15 cellular contexts compared by ENCODE assay signal in genomic region chr10:105146436-105146835, GRCh38.
DNase-seq lines count a peak whose midpoint lies in the region; ATAC-seq, FAIRE-seq and TF ChIP-seq lines count a peak whose summit lies in the region.
"Had no signal": no experiment of that assay in that cellular context is flagged by ENCODE, and none has a peak within 500 bp of the region (broad histone marks: within the 10 kb centered on the region; RNA-seq: fewer than 3 reads in every experiment).

No MANE protein-coding gene starts in this region.

- H3K36me3 ChIP-seq in RWPE2 (ENCODE audit: low read depth), result no peaks in the 10 kb centered on the region
- no peaks in the 10 kb centered on the region for H3K36me3 ChIP-seq in bronchial epithelial cell (ENCODE audit: control insufficient read depth, insufficient read depth, low read length)
- H3K36me3 ChIP-seq: BE2C had no signal

- TF ChIP-seq CTCF in RWPE2 (IDR thresholded peaks at IDR 0.05; ENCODE audit: poor library complexity, severe bottlenecking) (no peak), bronchial epithelial cell (IDR thresholded peaks at IDR 0.05; ENCODE audit: insufficient read depth, low read length, severe bottlenecking) (no peak), HFFc6 (IDR thresholded peaks at IDR 0.05) (no peak)

- peak; percentile 19; the same call in 1 of the 3 replicates for ATAC-seq in RWPE2 (ENCODE audit: low read depth)
- ATAC-seq in HG02938 (IDR thresholded peaks at IDR 0.05; ENCODE audit: unreplicated experiment), result no peak
- ATAC-seq: A549, GM12878 had no signal

- H3K36me3 Mint-ChIP-seq in HFFc6 (ENCODE audit: low read depth), result no peaks in the 10 kb centered on the region
- no peaks in the 10 kb centered on the region for H3K36me3 Mint-ChIP-seq in activated T-cell treated with anti-CD3 and anti-CD28 coated beads, Interleukin-2, amount 50 U/mL, for 24 hours (ENCODE audit: low read depth)
- H3K36me3 Mint-ChIP-seq: CD4-positive, alpha-beta memory T cell had no signal

- no peaks in the 10 kb centered on the region; the same call in 1 of the 2 replicates for H3K27me3 Mint-ChIP-seq in HFFc6 (ENCODE audit: insufficient read depth)
- H3K27me3 Mint-ChIP-seq in activated T-cell treated with anti-CD3 and anti-CD28 coated beads, Interleukin-2, amount 50 U/mL, for 24 hours, result no peaks in the 10 kb centered on the region
- H3K27me3 Mint-ChIP-seq: CD4-positive, alpha-beta memory T cell had no signal

- H3K27me3 ChIP-seq in RWPE2 (ENCODE audit: insufficient read depth, poor library complexity, severe bottlenecking) (no peaks in the 10 kb centered on the region), bronchial epithelial cell (ENCODE audit: control insufficient read depth, insufficient read depth, low read length) (no peaks in the 10 kb centered on the region)
- H3K27me3 ChIP-seq: BE2C had no signal

- no peak overlapping the region for H3K4me3 Mint-ChIP-seq in HFFc6
- H3K4me3 Mint-ChIP-seq in activated T-cell treated with anti-CD3 and anti-CD28 coated beads, Interleukin-2, amount 50 U/mL, for 24 hours, result no peak overlapping the region
- H3K4me3 Mint-ChIP-seq: CD4-positive, alpha-beta memory T cell had no signal

- no peak for FAIRE-seq in bronchial epithelial cell (lab: Jason Lieb, UNC)
- FAIRE-seq: A549, GM12878, GM18507 had no signal

- H3K27ac Mint-ChIP-seq in HFFc6, result no peak overlapping the region
- no peak overlapping the region for H3K27ac Mint-ChIP-seq in activated T-cell treated with anti-CD3 and anti-CD28 coated beads, Interleukin-2, amount 50 U/mL, for 24 hours
- H3K27ac Mint-ChIP-seq: CD4-positive, alpha-beta memory T cell had no signal

- peaks cover 30% of the 10 kb centered on the region for H3K9me3 Mint-ChIP-seq in HFFc6
- H3K9me3 Mint-ChIP-seq in activated T-cell treated with anti-CD3 and anti-CD28 coated beads, Interleukin-2, amount 50 U/mL, for 24 hours, result no peaks in the 10 kb centered on the region

- H3K4me1 ChIP-seq in RWPE2 (ENCODE audit: insufficient read depth, poor library complexity, severe bottlenecking), result peaks cover 23% of the 10 kb centered on the region
- H3K4me1 ChIP-seq: A549, BE2C had no signal

- H3K4me1 Mint-ChIP-seq in HFFc6 (ENCODE audit: low read depth), result no peaks in the 10 kb centered on the region
- no peaks in the 10 kb centered on the region for H3K4me1 Mint-ChIP-seq in activated T-cell treated with anti-CD3 and anti-CD28 coated beads, Interleukin-2, amount 50 U/mL, for 24 hours (ENCODE audit: low read depth)
- H3K4me1 Mint-ChIP-seq: CD4-positive, alpha-beta memory T cell had no signal

- H3K9me3 ChIP-seq in RWPE2 (ENCODE audit: severe bottlenecking), result no peaks in the 10 kb centered on the region
- H3K9me3 ChIP-seq: A549, BE2C had no signal

- H3K4me3 ChIP-seq in RWPE2 (ENCODE audit: severe bottlenecking) (no peak overlapping the region), bronchial epithelial cell (ENCODE audit: low read depth, low read length) (no peak overlapping the region)
- H3K4me3 ChIP-seq: A549, GM12878 had no signal

- DNase-seq in M059J (ENCODE audit: low read depth) (peak; percentile 7), RWPE2 (ENCODE audit: low spot score) (no peak), bronchial epithelial cell (ENCODE audit: low read depth) (peak; percentile 65), HFFc6 (no peak), NCI-H524 treated with DMSO at 0.1 percent for 48 hours (lab: John Stamatoyannopoulos, UW) (no peak)
- DNase-seq in activated T-cell treated with anti-CD3 and anti-CD28 coated beads, Interleukin-2, amount 50 U/mL, for 24 hours, result no peak
- DNase-seq: BE2C; CD4-positive, alpha-beta memory T cell; DMS79; HCEC 1CT had no signal

- H3K27ac ChIP-seq in RWPE2 (ENCODE audit: poor library complexity, severe bottlenecking), result no peak overlapping the region
- H3K27ac ChIP-seq: A549, C4-2B had no signal

Comparison
In these comparisons a context has a peak if more than half of its experiments do, and no peak if none do; other contexts are left out.
1. DNase-seq: peak in M059J (single experiment) and bronchial epithelial cell (single experiment); none in RWPE2 (single experiment), HFFc6 (single experiment), activated T-cell treated with anti-CD3 and anti-CD28 coated beads, Interleukin-2, amount 50 U/mL, for 24 hours (single experiment) and NCI-H524 treated with DMSO at 0.1 percent for 48 hours (single experiment).